10 cellular contexts compared by ENCODE assay signal in the genomic region with DNA sequence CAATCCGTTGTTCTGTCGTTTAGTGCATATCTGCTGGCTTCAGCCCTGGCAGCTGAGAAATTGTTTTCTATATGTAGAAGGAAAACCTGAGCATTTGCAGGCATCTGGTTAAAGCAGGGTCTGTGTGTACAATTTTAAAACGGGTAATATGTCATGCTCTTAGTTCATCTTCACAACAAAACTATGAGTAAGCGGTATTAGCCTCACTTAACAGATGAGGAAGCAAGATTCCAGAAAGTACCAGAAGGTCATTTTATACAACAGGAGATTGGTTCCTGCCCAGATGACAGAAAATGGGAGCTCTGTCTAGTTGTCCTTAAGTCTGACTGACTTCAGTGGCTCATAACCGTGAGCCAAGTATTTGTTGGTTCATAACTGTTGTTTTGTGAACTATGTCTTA. TPM values are rescaled to one million over a fixed set of nuclear protein-coding genes. Genes with fewer than 3 reads are reported as not detected.
DNase-seq lines count a peak whose midpoint lies in the region; ATAC-seq and TF ChIP-seq lines count a peak whose summit lies in the region.
"Had no signal": no experiment of that assay in that cellular context is flagged by ENCODE, and none has a peak within 500 bp of the region (broad histone marks: within the 10 kb centered on the region; RNA-seq: fewer than 3 reads in every experiment).

No MANE protein-coding gene starts in this region.

- peak overlapping the region; percentile 6 for H3K27ac Mint-ChIP-seq in T-helper 1 cell treated with Interleukin-12 subunit alpha and Interleukin-12 subunit beta and Interleukin-4 antibody, amounts not matched to agents 30 μg/mL and 1 μg/mL, for 36 hours
- peak overlapping the region; percentile 96 for H3K27ac Mint-ChIP-seq in activated CD8-positive, alpha-beta T cell treated with anti-CD3 and anti-CD28 coated beads for 36 hours
- peak overlapping the region; percentile 99 for H3K27ac Mint-ChIP-seq in stimulated activated naive B cell treated with anti-CD40 and anti-IgM and Interleukin-4, amounts not matched to agents 10 μg/mL and 1 μg/mL and 100 μg/mL, for 72 hours

- peaks cover 25% of the 10 kb centered on the region for H3K36me3 Mint-ChIP-seq in T-helper 1 cell treated with Interleukin-12 subunit alpha and Interleukin-12 subunit beta and Interleukin-4 antibody, amounts not matched to agents 30 μg/mL and 1 μg/mL, for 36 hours (ENCODE audit: low read depth)
- H3K36me3 Mint-ChIP-seq in activated CD8-positive, alpha-beta T cell treated with anti-CD3 and anti-CD28 coated beads for 36 hours (ENCODE audit: low read depth): peaks cover 24% of the 10 kb centered on the region
- H3K36me3 Mint-ChIP-seq in stimulated activated naive B cell treated with anti-CD40 and anti-IgM and Interleukin-4, amounts not matched to agents 10 μg/mL and 1 μg/mL and 100 μg/mL, for 72 hours: peaks cover 21 to 35% of the 10 kb centered on the region in 2 donors

- H3K4me1 Mint-ChIP-seq in T-helper 1 cell treated with Interleukin-12 subunit alpha and Interleukin-12 subunit beta and Interleukin-4 antibody, amounts not matched to agents 30 μg/mL and 1 μg/mL, for 36 hours (ENCODE audit: low read depth): peaks cover 30% of the 10 kb centered on the region
- H3K4me1 Mint-ChIP-seq in activated CD8-positive, alpha-beta T cell treated with anti-CD3 and anti-CD28 coated beads for 36 hours (ENCODE audit: low read depth): peaks cover 34% of the 10 kb centered on the region
- peaks cover 27 to 39% of the 10 kb centered on the region in 2 donors for H3K4me1 Mint-ChIP-seq in stimulated activated naive B cell treated with anti-CD40 and anti-IgM and Interleukin-4, amounts not matched to agents 10 μg/mL and 1 μg/mL and 100 μg/mL, for 72 hours

- TF ChIP-seq CTCF in activated CD8-positive, alpha-beta T cell treated with anti-CD3 and anti-CD28 coated beads for 36 hours (IDR thresholded peaks at IDR 0.05): no peak

- peak overlapping the region; percentile 93 for H3K4me3 Mint-ChIP-seq in T-helper 1 cell treated with Interleukin-12 subunit alpha and Interleukin-12 subunit beta and Interleukin-4 antibody, amounts not matched to agents 30 μg/mL and 1 μg/mL, for 36 hours
- H3K4me3 Mint-ChIP-seq in activated CD8-positive, alpha-beta T cell treated with anti-CD3 and anti-CD28 coated beads for 36 hours: peak overlapping the region; percentile 87
- H3K4me3 Mint-ChIP-seq in stimulated activated naive B cell treated with anti-CD40 and anti-IgM and Interleukin-4, amounts not matched to agents 10 μg/mL and 1 μg/mL and 100 μg/mL, for 72 hours: peak overlapping the region; percentile 97 to 99

- no peaks in the 10 kb centered on the region for H3K9me3 Mint-ChIP-seq in T-helper 1 cell treated with Interleukin-12 subunit alpha and Interleukin-12 subunit beta and Interleukin-4 antibody, amounts not matched to agents 30 μg/mL and 1 μg/mL, for 36 hours
- H3K9me3 Mint-ChIP-seq in activated CD8-positive, alpha-beta T cell treated with anti-CD3 and anti-CD28 coated beads for 36 hours: no peaks in the 10 kb centered on the region
- H3K9me3 Mint-ChIP-seq in stimulated activated naive B cell treated with anti-CD40 and anti-IgM and Interleukin-4, amounts not matched to agents 10 μg/mL and 1 μg/mL and 100 μg/mL, for 72 hours: no peaks in the 10 kb centered on the region

- no peak for ATAC-seq in activated CD8-positive, alpha-beta T cell treated with anti-CD3 and anti-CD28 coated beads for 36 hours
- no peak for ATAC-seq in stimulated activated naive B cell treated with anti-CD40 and anti-IgM and Interleukin-4, amounts not matched to agents 10 μg/mL and 1 μg/mL and 100 μg/mL, for 72 hours (replicated peaks)
- no peak for ATAC-seq in HG03457 (IDR thresholded peaks at IDR 0.05; ENCODE audit: unreplicated experiment)
- ATAC-seq in GM18909 (IDR thresholded peaks at IDR 0.05; ENCODE audit: poor library complexity, unreplicated experiment): no peak

- POLR2A ChIA-PET in activated CD8-positive, alpha-beta T cell treated with anti-CD3 and anti-CD28 coated beads for 36 hours (lab: Charles Lee): interaction anchor here (0.8 to 4.5 kb wide), 14 partner anchors 8 to 264 kb away, joined by 3 to 25 read pairs (median 5); partner anchors contain the start of genes DNHD1, SMPD1 and TRIM3

- H3K4me3 ChIP-seq in iPS-11a (ENCODE audit: low read depth, low read length): peak overlapping the region; percentile 100

- no peak for DNase-seq in T-helper 1 cell
- DNase-seq in activated CD8-positive, alpha-beta T cell treated with anti-CD3 and anti-CD28 coated beads for 36 hours: no peak
- DNase-seq in stimulated activated naive B cell treated with anti-CD40 and anti-IgM and Interleukin-4, amounts not matched to agents 10 μg/mL and 1 μg/mL and 100 μg/mL, for 72 hours: no peak
- DNase-seq in ureter (ENCODE audit: low spot score): no peak
- DNase-seq: ACHN, midbrain had no signal

- H3K27me3 Mint-ChIP-seq in T-helper 1 cell treated with Interleukin-12 subunit alpha and Interleukin-12 subunit beta and Interleukin-4 antibody, amounts not matched to agents 30 μg/mL and 1 μg/mL, for 36 hours (ENCODE audit: low read depth): no peaks in the 10 kb centered on the region
- no peaks in the 10 kb centered on the region for H3K27me3 Mint-ChIP-seq in activated CD8-positive, alpha-beta T cell treated with anti-CD3 and anti-CD28 coated beads for 36 hours
- no peaks in the 10 kb centered on the region for H3K27me3 Mint-ChIP-seq in stimulated activated naive B cell treated with anti-CD40 and anti-IgM and Interleukin-4, amounts not matched to agents 10 μg/mL and 1 μg/mL and 100 μg/mL, for 72 hours

- intact Hi-C loops in activated CD8-positive, alpha-beta T cell treated with anti-CD3 and anti-CD28 coated beads for 36 hours (cut with micrococcal nuclease): no loop called here

- CTCF ChIA-PET in activated CD8-positive, alpha-beta T cell treated with anti-CD3 and anti-CD28 coated beads for 36 hours (lab: Charles Lee): interaction anchor here (0.9 to 2.4 kb wide), 13 partner anchors 8 to 256 kb away, joined by 3 to 32 read pairs (median 4); partner anchors contain the start of genes MRPL17, SMPD1, TAF10 and TRIM3

RNA-seq across cellular contexts. Expression of gene TIMM10B, which starts 1.1 kb away (rescaled TPM):
- total RNA-seq in activated CD8-positive, alpha-beta T cell treated with anti-CD3 and anti-CD28 coated beads for 36 hours: 10 to 100 TPM; 40.6 to 43.0 TPM
- 48.3 TPM for total RNA-seq in ureter

RNA-seq across cellular contexts. Expression of gene ARFIP2, which starts 1.3 kb away (rescaled TPM):
- 10 to 100 TPM; 36.9 to 38.3 TPM for total RNA-seq in activated CD8-positive, alpha-beta T cell treated with anti-CD3 and anti-CD28 coated beads for 36 hours
- total RNA-seq in ureter: 49.3 TPM

RNA-seq across cellular contexts. Expression of gene TRIM3, which starts 8.7 kb away (rescaled TPM):
- 1 to 10 TPM; 4.4 to 5.5 TPM for total RNA-seq in activated CD8-positive, alpha-beta T cell treated with anti-CD3 and anti-CD28 coated beads for 36 hours
- 21.1 TPM for total RNA-seq in ureter

RNA-seq across cellular contexts. Expression of gene DNHD1, which starts 14.6 kb away (rescaled TPM):
- total RNA-seq in activated CD8-positive, alpha-beta T cell treated with anti-CD3 and anti-CD28 coated beads for 36 hours: 10 to 100 TPM; 27.5 to 28.2 TPM
- total RNA-seq in ureter: 24.2 TPM

RNA-seq across cellular contexts. Expression of gene HPX, which starts 41.6 kb away (rescaled TPM):
- not detected for total RNA-seq in activated CD8-positive, alpha-beta T cell treated with anti-CD3 and anti-CD28 coated beads for 36 hours
- total RNA-seq in ureter: 1.2 TPM

Comparison
In these comparisons a context has a peak if more than half of its experiments do, and no peak if none do; other contexts are left out.
1. H3K27ac Mint-ChIP-seq: peak in every context shown above with its lines; median percentile 99 in stimulated activated naive B cell treated with anti-CD40 and anti-IgM and Interleukin-4, amounts not matched to agents 10 μg/mL and 1 μg/mL and 100 μg/mL, for 72 hours; 96 in activated CD8-positive, alpha-beta T cell treated with anti-CD3 and anti-CD28 coated beads for 36 hours; 6 in T-helper 1 cell treated with Interleukin-12 subunit alpha and Interleukin-12 subunit beta and Interleukin-4 antibody, amounts not matched to agents 30 μg/mL and 1 μg/mL, for 36 hours.